In the genomic region with DNA sequence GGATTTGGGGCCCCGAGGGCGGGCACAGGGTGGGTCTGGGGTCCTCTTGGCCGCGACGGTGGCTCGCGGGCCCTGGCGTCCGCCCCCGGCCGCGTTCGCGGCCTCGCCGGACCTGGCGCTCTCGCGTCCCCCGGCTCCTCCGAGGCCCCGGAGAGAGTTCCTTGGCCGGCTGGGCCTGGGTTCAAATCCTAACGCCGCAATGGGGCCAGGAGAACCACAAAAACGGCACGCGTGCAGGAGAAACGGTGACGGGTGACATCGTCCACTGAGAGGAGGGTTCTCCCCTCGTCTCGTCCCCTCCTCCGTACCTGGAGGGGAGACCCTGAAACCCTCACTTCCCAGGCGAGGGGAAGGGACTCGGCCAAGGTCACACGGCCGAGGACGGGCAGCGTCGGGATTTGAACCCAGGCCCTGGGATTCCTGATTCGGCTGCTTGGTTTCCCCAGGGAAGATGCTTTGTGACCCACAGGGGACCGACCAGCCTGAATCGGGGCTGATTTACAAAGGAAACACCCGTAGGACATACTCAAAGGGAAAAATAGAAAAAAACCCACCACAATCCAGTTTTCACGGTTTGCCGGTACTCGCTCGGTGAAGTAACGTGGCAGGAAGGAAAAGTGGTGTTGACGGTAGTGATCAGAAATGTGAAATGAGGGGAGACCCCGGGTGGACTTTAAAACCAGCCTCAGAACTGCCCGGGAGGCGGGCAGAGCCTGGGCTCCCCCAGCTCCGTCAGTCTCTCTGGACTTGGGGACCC, we compare ENCODE assay signal across 1 cellular context.
TF ChIP-seq lines count a peak whose summit lies in the region.

No MANE protein-coding gene starts in this region.

TF ChIP-seq in HepG2, 621 proteins besides CTCF, POLR2A, EP300 and RAD21 (continues in another document):
- TF ChIP-seq, protein P1, sequence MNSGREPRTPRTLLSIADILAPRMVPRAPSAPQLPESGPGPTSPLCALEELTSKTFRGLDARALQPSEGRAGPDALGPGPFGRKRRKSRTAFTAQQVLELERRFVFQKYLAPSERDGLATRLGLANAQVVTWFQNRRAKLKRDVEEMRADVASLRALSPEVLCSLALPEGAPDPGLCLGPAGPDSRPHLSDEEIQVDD (CRISPR knock-in tag; IDR thresholded peaks at IDR 0.05; ENCODE audit: borderline replicate concordance) = 0 out of 2 replicates have a peak, but pooled peaks have one; percentile 18
- TF ChIP-seq ZNF776 (CRISPR knock-in tag; IDR thresholded peaks at IDR 0.05) (peak; percentile 57; the same call in 1 of the 2 replicates), HES4 (CRISPR knock-in tag; IDR thresholded peaks at IDR 0.05; ENCODE audit: borderline replicate concordance) (0 out of 2 replicates have a peak, but pooled peaks have one; percentile 12), CAMTA2 (CRISPR knock-in tag; IDR thresholded peaks at IDR 0.05; ENCODE audit: borderline replicate concordance) (peak; percentile 67; the same call in 1 of the 2 replicates), TBX2 (CRISPR knock-in tag; IDR thresholded peaks at IDR 0.05; ENCODE audit: borderline replicate concordance) (no peak), PAF1 (CRISPR knock-in tag; IDR thresholded peaks at IDR 0.05) (no peak), HCFC1 (IDR thresholded peaks at IDR 0.05; ENCODE audit: low read depth, low read length) (no peak), ZNF333 (CRISPR knock-in tag; IDR thresholded peaks at IDR 0.05; ENCODE audit: borderline replicate concordance) (0 out of 2 replicates have a peak, but pooled peaks have one; percentile 6), AHR (CRISPR knock-in tag; IDR thresholded peaks at IDR 0.05) (0 out of 2 replicates have a peak, but pooled peaks have one; percentile 11), TMF1 (CRISPR knock-in tag; IDR thresholded peaks at IDR 0.05; ENCODE audit: low read depth) (0 out of 2 replicates have a peak, but pooled peaks have one; percentile 7), ZFY (CRISPR knock-in tag; IDR thresholded peaks at IDR 0.05) (peak; percentile 48; the same call in 1 of the 2 replicates), ZNF678 (CRISPR knock-in tag; IDR thresholded peaks at IDR 0.05) (0 out of 2 replicates have a peak, but pooled peaks have one; percentile 19), ESRRA (CRISPR knock-in tag; IDR thresholded peaks at IDR 0.05; ENCODE audit: low read depth) (no peak), MXI1 (IDR thresholded peaks at IDR 0.05; ENCODE audit: borderline replicate concordance, low read depth, low read length) (peak; percentile 31; the same call in 1 of the 3 replicates), ZFX (CRISPR knock-in tag; IDR thresholded peaks at IDR 0.05; ENCODE audit: low read depth) (peak; percentile 36; the same call in 1 of the 2 replicates), ZNF607 (CRISPR knock-in tag; IDR thresholded peaks at IDR 0.05; ENCODE audit: borderline replicate concordance) (0 out of 2 replicates have a peak, but pooled peaks have one; percentile 52), CREB1 (IDR thresholded peaks at IDR 0.05) (no peak), CREB1 (CRISPR knock-in tag; IDR thresholded peaks at IDR 0.05) (no peak), CBFB (CRISPR knock-in tag; IDR thresholded peaks at IDR 0.05) (no peak), ZNF558 (CRISPR knock-in tag; IDR thresholded peaks at IDR 0.05; ENCODE audit: borderline replicate concordance) (0 out of 2 replicates have a peak, but pooled peaks have one; percentile 25), ZMYM3 (CRISPR knock-in tag; IDR thresholded peaks at IDR 0.05) (peak; percentile 89; the same call in 1 of the 2 replicates), ZNF562 (CRISPR knock-in tag; IDR thresholded peaks at IDR 0.05; ENCODE audit: borderline replicate concordance) (no peak), ZNF501 (CRISPR knock-in tag; IDR thresholded peaks at IDR 0.05) (peak; percentile 10; the same call in 1 of the 2 replicates), ZNF234 (CRISPR knock-in tag; conservative IDR thresholded peaks at IDR 0.05) (0 out of 2 replicates have a peak, but pooled peaks have one; percentile 35), HNRNPL (IDR thresholded peaks at IDR 0.05; ENCODE audit: low read depth, low read length) (peak; percentile 55; the same call in 1 of the 2 replicates), ZSCAN22 (CRISPR knock-in tag; IDR thresholded peaks at IDR 0.05) (no peak), AGO1 (IDR thresholded peaks at IDR 0.05; ENCODE audit: low read depth, low read length, poor library complexity, severe bottlenecking) (no peak), DPF2 (CRISPR knock-in tag; IDR thresholded peaks at IDR 0.05; ENCODE audit: borderline replicate concordance, low read depth) (no peak), ZNF556 (CRISPR knock-in tag; IDR thresholded peaks at IDR 0.05; ENCODE audit: borderline replicate concordance) (0 out of 2 replicates have a peak, but pooled peaks have one; percentile 15), PHF20 (CRISPR knock-in tag; IDR thresholded peaks at IDR 0.05) (0 out of 2 replicates have a peak, but pooled peaks have one; percentile 7), ZNF709 (CRISPR knock-in tag; IDR thresholded peaks at IDR 0.05) (peak; percentile 53; the same call in 1 of the 2 replicates), MYNN (CRISPR knock-in tag; IDR thresholded peaks at IDR 0.05; ENCODE audit: low read depth) (0 out of 2 replicates have a peak, but pooled peaks have one; percentile 37), ZNF383 (CRISPR knock-in tag; IDR thresholded peaks at IDR 0.05; ENCODE audit: borderline replicate concordance) (peak; percentile 15; the same call in 1 of the 2 replicates), TGIF2 (CRISPR knock-in tag; IDR thresholded peaks at IDR 0.05) (peak; percentile 36; the same call in 1 of the 2 replicates), AGO2 (optimal IDR thresholded peaks at IDR 0.05; ENCODE audit: low read depth, low read length) (peak; percentile 54), ERF (CRISPR knock-in tag; IDR thresholded peaks at IDR 0.05) (no peak), ZEB1 (IDR thresholded peaks at IDR 0.05; ENCODE audit: insufficient replicate concordance, low read depth) (no peak), SCMH1 (CRISPR knock-in tag; IDR thresholded peaks at IDR 0.05; ENCODE audit: borderline replicate concordance) (no peak), HOXA5 (CRISPR knock-in tag; IDR thresholded peaks at IDR 0.05) (0 out of 2 replicates have a peak, but pooled peaks have one; percentile 1), ATAD3A (CRISPR knock-in tag; IDR thresholded peaks at IDR 0.05) (no peak), SRSF1 (optimal IDR thresholded peaks at IDR 0.05; ENCODE audit: low read depth, low read length) (no peak), THYN1 (CRISPR knock-in tag; IDR thresholded peaks at IDR 0.05; ENCODE audit: borderline replicate concordance, low read depth) (no peak), MED8 (CRISPR knock-in tag; IDR thresholded peaks at IDR 0.05; ENCODE audit: insufficient replicate concordance) (peak; percentile 43), KAT8 (CRISPR knock-in tag; IDR thresholded peaks at IDR 0.05) (0 out of 2 replicates have a peak, but pooled peaks have one; percentile 12), CHD4 (IDR thresholded peaks at IDR 0.05; ENCODE audit: borderline replicate concordance, low read length) (0 out of 2 replicates have a peak, but pooled peaks have one; percentile 58)
- TF ChIP-seq, protein P2, sequence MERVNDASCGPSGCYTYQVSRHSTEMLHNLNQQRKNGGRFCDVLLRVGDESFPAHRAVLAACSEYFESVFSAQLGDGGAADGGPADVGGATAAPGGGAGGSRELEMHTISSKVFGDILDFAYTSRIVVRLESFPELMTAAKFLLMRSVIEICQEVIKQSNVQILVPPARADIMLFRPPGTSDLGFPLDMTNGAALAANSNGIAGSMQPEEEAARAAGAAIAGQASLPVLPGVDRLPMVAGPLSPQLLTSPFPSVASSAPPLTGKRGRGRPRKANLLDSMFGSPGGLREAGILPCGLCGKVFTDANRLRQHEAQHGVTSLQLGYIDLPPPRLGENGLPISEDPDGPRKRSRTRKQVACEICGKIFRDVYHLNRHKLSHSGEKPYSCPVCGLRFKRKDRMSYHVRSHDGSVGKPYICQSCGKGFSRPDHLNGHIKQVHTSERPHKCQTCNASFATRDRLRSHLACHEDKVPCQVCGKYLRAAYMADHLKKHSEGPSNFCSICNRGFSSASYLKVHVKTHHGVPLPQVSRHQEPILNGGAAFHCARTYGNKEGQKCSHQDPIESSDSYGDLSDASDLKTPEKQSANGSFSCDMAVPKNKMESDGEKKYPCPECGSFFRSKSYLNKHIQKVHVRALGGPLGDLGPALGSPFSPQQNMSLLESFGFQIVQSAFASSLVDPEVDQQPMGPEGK (CRISPR knock-in tag; IDR thresholded peaks at IDR 0.05) = peak; percentile 39
- TF ChIP-seq, protein P3, sequence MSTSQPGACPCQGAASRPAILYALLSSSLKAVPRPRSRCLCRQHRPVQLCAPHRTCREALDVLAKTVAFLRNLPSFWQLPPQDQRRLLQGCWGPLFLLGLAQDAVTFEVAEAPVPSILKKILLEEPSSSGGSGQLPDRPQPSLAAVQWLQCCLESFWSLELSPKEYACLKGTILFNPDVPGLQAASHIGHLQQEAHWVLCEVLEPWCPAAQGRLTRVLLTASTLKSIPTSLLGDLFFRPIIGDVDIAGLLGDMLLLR (CRISPR knock-in tag; IDR thresholded peaks at IDR 0.05) = 0 out of 2 replicates have a peak, but pooled peaks have one; percentile 2
- TF ChIP-seq, protein P4, sequence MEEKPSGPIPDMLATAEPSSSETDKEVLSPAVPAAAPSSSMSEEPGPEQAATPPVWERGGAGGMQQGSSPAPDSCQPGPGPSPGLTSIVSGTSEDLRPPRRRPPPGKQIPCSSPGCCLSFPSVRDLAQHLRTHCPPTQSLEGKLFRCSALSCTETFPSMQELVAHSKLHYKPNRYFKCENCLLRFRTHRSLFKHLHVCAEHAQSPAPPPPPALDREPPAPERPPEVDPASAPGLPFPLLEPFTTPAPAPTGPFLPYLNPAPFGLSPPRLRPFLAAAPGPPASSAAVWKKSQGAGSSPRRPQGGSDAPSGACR (CRISPR knock-in tag; IDR thresholded peaks at IDR 0.05) = 0 out of 2 replicates have a peak, but pooled peaks have one; percentile 55
- TF ChIP-seq, protein P5, sequence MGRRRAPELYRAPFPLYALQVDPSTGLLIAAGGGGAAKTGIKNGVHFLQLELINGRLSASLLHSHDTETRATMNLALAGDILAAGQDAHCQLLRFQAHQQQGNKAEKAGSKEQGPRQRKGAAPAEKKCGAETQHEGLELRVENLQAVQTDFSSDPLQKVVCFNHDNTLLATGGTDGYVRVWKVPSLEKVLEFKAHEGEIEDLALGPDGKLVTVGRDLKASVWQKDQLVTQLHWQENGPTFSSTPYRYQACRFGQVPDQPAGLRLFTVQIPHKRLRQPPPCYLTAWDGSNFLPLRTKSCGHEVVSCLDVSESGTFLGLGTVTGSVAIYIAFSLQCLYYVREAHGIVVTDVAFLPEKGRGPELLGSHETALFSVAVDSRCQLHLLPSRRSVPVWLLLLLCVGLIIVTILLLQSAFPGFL (CRISPR knock-in tag; IDR thresholded peaks at IDR 0.05) = no peak
- TF ChIP-seq, protein P6, sequence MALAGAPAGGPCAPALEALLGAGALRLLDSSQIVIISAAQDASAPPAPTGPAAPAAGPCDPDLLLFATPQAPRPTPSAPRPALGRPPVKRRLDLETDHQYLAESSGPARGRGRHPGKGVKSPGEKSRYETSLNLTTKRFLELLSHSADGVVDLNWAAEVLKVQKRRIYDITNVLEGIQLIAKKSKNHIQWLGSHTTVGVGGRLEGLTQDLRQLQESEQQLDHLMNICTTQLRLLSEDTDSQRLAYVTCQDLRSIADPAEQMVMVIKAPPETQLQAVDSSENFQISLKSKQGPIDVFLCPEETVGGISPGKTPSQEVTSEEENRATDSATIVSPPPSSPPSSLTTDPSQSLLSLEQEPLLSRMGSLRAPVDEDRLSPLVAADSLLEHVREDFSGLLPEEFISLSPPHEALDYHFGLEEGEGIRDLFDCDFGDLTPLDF (CRISPR knock-in tag; IDR thresholded peaks at IDR 0.05) = no peak
- TF ChIP-seq, protein P7, sequence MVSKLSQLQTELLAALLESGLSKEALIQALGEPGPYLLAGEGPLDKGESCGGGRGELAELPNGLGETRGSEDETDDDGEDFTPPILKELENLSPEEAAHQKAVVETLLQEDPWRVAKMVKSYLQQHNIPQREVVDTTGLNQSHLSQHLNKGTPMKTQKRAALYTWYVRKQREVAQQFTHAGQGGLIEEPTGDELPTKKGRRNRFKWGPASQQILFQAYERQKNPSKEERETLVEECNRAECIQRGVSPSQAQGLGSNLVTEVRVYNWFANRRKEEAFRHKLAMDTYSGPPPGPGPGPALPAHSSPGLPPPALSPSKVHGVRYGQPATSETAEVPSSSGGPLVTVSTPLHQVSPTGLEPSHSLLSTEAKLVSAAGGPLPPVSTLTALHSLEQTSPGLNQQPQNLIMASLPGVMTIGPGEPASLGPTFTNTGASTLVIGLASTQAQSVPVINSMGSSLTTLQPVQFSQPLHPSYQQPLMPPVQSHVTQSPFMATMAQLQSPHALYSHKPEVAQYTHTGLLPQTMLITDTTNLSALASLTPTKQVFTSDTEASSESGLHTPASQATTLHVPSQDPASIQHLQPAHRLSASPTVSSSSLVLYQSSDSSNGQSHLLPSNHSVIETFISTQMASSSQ (IDR thresholded peaks at IDR 0.05; ENCODE audit: low read depth) = no peak
- TF ChIP-seq, protein P7 (CRISPR knock-in tag; IDR thresholded peaks at IDR 0.05; ENCODE audit: borderline replicate concordance) = 0 out of 2 replicates have a peak, but pooled peaks have one; percentile 5
- TF ChIP-seq, protein P8, sequence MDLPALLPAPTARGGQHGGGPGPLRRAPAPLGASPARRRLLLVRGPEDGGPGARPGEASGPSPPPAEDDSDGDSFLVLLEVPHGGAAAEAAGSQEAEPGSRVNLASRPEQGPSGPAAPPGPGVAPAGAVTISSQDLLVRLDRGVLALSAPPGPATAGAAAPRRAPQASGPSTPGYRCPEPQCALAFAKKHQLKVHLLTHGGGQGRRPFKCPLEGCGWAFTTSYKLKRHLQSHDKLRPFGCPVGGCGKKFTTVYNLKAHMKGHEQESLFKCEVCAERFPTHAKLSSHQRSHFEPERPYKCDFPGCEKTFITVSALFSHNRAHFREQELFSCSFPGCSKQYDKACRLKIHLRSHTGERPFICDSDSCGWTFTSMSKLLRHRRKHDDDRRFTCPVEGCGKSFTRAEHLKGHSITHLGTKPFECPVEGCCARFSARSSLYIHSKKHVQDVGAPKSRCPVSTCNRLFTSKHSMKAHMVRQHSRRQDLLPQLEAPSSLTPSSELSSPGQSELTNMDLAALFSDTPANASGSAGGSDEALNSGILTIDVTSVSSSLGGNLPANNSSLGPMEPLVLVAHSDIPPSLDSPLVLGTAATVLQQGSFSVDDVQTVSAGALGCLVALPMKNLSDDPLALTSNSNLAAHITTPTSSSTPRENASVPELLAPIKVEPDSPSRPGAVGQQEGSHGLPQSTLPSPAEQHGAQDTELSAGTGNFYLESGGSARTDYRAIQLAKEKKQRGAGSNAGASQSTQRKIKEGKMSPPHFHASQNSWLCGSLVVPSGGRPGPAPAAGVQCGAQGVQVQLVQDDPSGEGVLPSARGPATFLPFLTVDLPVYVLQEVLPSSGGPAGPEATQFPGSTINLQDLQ (CRISPR knock-in tag; IDR thresholded peaks at IDR 0.05) = 0 out of 2 replicates have a peak, but pooled peaks have one; percentile 35
